2 cellular contexts compared by ENCODE assay signal in the genomic region with DNA sequence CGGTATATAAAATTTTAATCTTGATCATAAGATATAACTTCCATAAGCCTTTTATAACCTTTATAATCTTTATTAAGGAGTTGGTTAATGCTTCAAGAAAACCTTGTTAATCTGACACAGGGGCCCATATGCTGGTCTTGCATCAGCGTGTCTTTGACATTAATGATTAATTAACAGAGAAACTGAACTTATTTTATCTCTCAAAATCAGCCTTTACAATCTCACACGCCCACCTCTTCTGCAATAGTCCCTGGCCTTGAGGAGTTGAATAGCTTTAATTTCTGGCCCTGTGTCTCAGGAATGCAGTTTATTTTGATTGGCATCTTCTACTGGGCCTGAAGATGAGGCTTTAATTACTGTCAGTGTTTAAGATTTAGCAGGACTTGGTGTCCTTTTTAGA. TPM values are rescaled to one million over a fixed set of nuclear protein-coding genes. Genes with fewer than 3 reads are reported as not detected.
"Had no signal": no experiment of that assay in that cellular context is flagged by ENCODE, and none has a peak within 500 bp of the region (broad histone marks: within the 10 kb centered on the region; RNA-seq: fewer than 3 reads in every experiment).

No MANE protein-coding gene starts in this region.

RNA-seq across cellular contexts. Expression of gene MAOA, which starts 36.2 kb away (rescaled TPM):
- total RNA-seq: OCI-LY7 had no signal
- polyA plus RNA-seq: IgD-negative memory B cell had no signal
